ENCODE assay signal across 13 cellular contexts in genomic region chr4:124804584-124804983, GRCh38.
DNase-seq lines count a peak whose midpoint lies in the region; ATAC-seq, FAIRE-seq and TF ChIP-seq lines count a peak whose summit lies in the region.
"Had no signal": no experiment of that assay in that cellular context is flagged by ENCODE, and none has a peak within 500 bp of the region (broad histone marks: within the 10 kb centered on the region; RNA-seq: fewer than 3 reads in every experiment).

No MANE protein-coding gene starts in this region.

- H3K36me3 ChIP-seq in pancreas = no peaks in the 10 kb centered on the region
- no peaks in the 10 kb centered on the region for H3K36me3 ChIP-seq in testis (ENCODE audit: low read depth, missing control alignments)

- H3K9me3 ChIP-seq in pancreas (no peaks in the 10 kb centered on the region), testis (no peaks in the 10 kb centered on the region)

- DNase-seq in myocyte (ENCODE audit: low read depth) (peak; percentile 6), pancreas (no peak), testis (no peak), NCI-H510A treated with DMSO at 0.1 percent for 48 hours (lab: John Stamatoyannopoulos, UW) (no peak)
- DNase-seq: NCI-H2081 treated with DMSO at 0.1 percent for 48 hours; stimulated activated CD4-positive, alpha-beta T cell treated with anti-CD3 and anti-CD28 coated beads, Interleukin-12 subunit alpha, Interleukin-12 subunit beta, amount 100 ng/mL, for 4 hours; stimulated activated naive B cell treated with anti-CD40 and anti-IgM and Interleukin-4, amounts not matched to agents 10 μg/mL and 1 μg/mL and 100 μg/mL, for 72 hours had no signal

- no peak for TF ChIP-seq POLR2A in testis (IDR thresholded peaks at IDR 0.05)

- H3K4me1 ChIP-seq in pancreas (no peaks in the 10 kb centered on the region), testis (no peaks in the 10 kb centered on the region)

- H3K4me3 ChIP-seq in pancreas = no peak overlapping the region
- no peak overlapping the region for H3K4me3 ChIP-seq in testis

- no peaks in the 10 kb centered on the region for H3K27me3 ChIP-seq in pancreas
- no peaks in the 10 kb centered on the region for H3K27me3 ChIP-seq in testis

- intact Hi-C loops in pancreas (cut with DNase I) = no loop called here
- intact Hi-C loops in testis (cut with DNase I; ENCODE audit: low total_unique reads) = no loop called here

- H3K27ac ChIP-seq in pancreas = no peak overlapping the region
- H3K27ac ChIP-seq in testis = no peak overlapping the region
- H3K27ac ChIP-seq: RWPE1 had no signal

- no peak for FAIRE-seq in pancreas (lab: Jason Lieb, UNC)
- FAIRE-seq: D721Med had no signal

- ATAC-seq in GM19025 (IDR thresholded peaks at IDR 0.05; ENCODE audit: low read depth, unreplicated experiment) (peak; percentile 81), HG02642 (IDR thresholded peaks at IDR 0.05; ENCODE audit: poor library complexity, unreplicated experiment) (peak; percentile 64), HG03565 (IDR thresholded peaks at IDR 0.05; ENCODE audit: unreplicated experiment) (peak; percentile 67), pancreas (no peak)
- ATAC-seq: natural killer cell treated with Interleukin-12 subunit alpha and Interleukin-12 subunit beta and Interleukin-15 and Interleukin-18, amount 100 ng/mL, for 72 hours had no signal

- TF ChIP-seq CTCF in pancreas (IDR thresholded peaks at IDR 0.05) (no peak), testis (IDR thresholded peaks at IDR 0.05) (no peak)

Comparison
In these comparisons a context has a peak if more than half of its experiments do, and no peak if none do; other contexts are left out.
1. ATAC-seq: peak in GM19025 (single experiment), HG02642 (single experiment) and HG03565 (single experiment); none in pancreas (0 of 4).